17 cellular contexts compared by ENCODE assay signal in genomic region chr10:104711167-104711765, GRCh38.
A peak's percentile ranks its signal among the peaks of the same experiment; 100 is the strongest.
DNase-seq lines count a peak whose midpoint lies in the region; ATAC-seq and TF ChIP-seq lines count a peak whose summit lies in the region.
"Had no signal": no experiment of that assay in that cellular context is flagged by ENCODE, and none has a peak within 500 bp of the region (broad histone marks: within the 10 kb centered on the region; RNA-seq: fewer than 3 reads in every experiment).

No MANE protein-coding gene starts in this region.

- peaks cover 48% of the 10 kb centered on the region for H3K4me1 ChIP-seq in left ventricle myocardium inferior
- H3K4me1 ChIP-seq in thyroid gland = no peaks in the 10 kb centered on the region

- 25 to 33% methylated on average over 3 of the region's 3 CpGs for WGBS in thyroid gland, 2 donors

- no peak for ATAC-seq in GM21737 (IDR thresholded peaks at IDR 0.05; ENCODE audit: unreplicated experiment)
- ATAC-seq: HepG2 had no signal

- no peaks in the 10 kb centered on the region for H3K9me3 ChIP-seq in left ventricle myocardium inferior (replicated peaks)
- H3K9me3 ChIP-seq in thyroid gland = no peaks in the 10 kb centered on the region

- no peak for TF ChIP-seq POLR2A in thyroid gland (IDR thresholded peaks at IDR 0.05)

- H3K36me3 ChIP-seq in left ventricle myocardium inferior = no peaks in the 10 kb centered on the region
- no peaks in the 10 kb centered on the region for H3K36me3 ChIP-seq in thyroid gland

- intact Hi-C loops in left ventricle myocardium inferior (cut with micrococcal nuclease) = no loop called here
- intact Hi-C loops in thyroid gland (cut with DNase I) = no loop called here

- peak overlapping the region; percentile 27 for H3K27ac ChIP-seq in left ventricle myocardium inferior (replicated peaks)
- H3K27ac ChIP-seq in thyroid gland = no peak overlapping the region

- DNase-seq in NCI-H82 treated with DMSO at 0.1 percent for 48 hours (lab: John Stamatoyannopoulos, UW; ENCODE audit: unreplicated experiment) (peak; percentile 67), astrocyte of the hippocampus (ENCODE audit: low read depth, low spot score) (peak; percentile 16), left ventricle myocardium inferior (no peak), retinal pigment epithelial cell (ENCODE audit: low read depth) (peak; percentile 24), thyroid gland (no peak), cerebellum (ENCODE audit: low spot score) (no peak)
- DNase-seq: Calu3; CD4-positive, alpha-beta T cell; DMS79; GOT3; MM.1S; NCI-H1105; NCI-H1694 treated with DMSO at 0.1 percent for 48 hours; NCI-H446; NCI-H774 had no signal

- H3K4me3 ChIP-seq in left ventricle myocardium inferior (no peak overlapping the region), retinal pigment epithelial cell (ENCODE audit: low read length) (no peak overlapping the region), thyroid gland (replicated peaks in 1 of 3) (no peak overlapping the region)

- no peak for TF ChIP-seq CTCF in left ventricle myocardium inferior (IDR thresholded peaks at IDR 0.05; ENCODE audit: borderline replicate concordance)
- no peak for TF ChIP-seq CTCF in retinal pigment epithelial cell (conservative IDR thresholded peaks at IDR 0.05; ENCODE audit: low read depth, low read length)
- TF ChIP-seq CTCF in thyroid gland (IDR thresholded peaks at IDR 0.05) = no peak

- H3K27me3 ChIP-seq in left ventricle myocardium inferior (ENCODE audit: low read depth) (no peaks in the 10 kb centered on the region), thyroid gland (no peaks in the 10 kb centered on the region)

Comparison
In these comparisons a context has a peak if more than half of its experiments do, and no peak if none do; other contexts are left out.
1. DNase-seq: peak in NCI-H82 treated with DMSO at 0.1 percent for 48 hours (single experiment), astrocyte of the hippocampus (single experiment) and retinal pigment epithelial cell (single experiment); none in left ventricle myocardium inferior (single experiment), thyroid gland (0 of 2) and cerebellum (single experiment).